In genomic region chr10:126904807-126905686, GRCh38 we compare ENCODE assay signal across 1 cellular context.
TF ChIP-seq lines count a peak whose summit lies in the region.

TSS of gene DOCK1 (plus strand) at chr10:126905428. CDS start at chr10:126905518, 90 bp downstream.

TF ChIP-seq in SK-N-SH, 30 proteins besides CTCF, POLR2A, EP300 and RAD21 (continued from another document):
- no peak for TF ChIP-seq SMC3 (IDR thresholded peaks at IDR 0.05; ENCODE audit: low read depth, low read length)
- no peak for TF ChIP-seq JUND (IDR thresholded peaks at IDR 0.05)
- TF ChIP-seq TEAD4 (IDR thresholded peaks at IDR 0.05; ENCODE audit: borderline replicate concordance, insufficient read depth): no peak
- TF ChIP-seq ZBTB33 (IDR thresholded peaks at IDR 0.05; ENCODE audit: borderline replicate concordance, low read depth): no peak
- no peak for TF ChIP-seq NRF1 (IDR thresholded peaks at IDR 0.05; ENCODE audit: low read depth, low read length)
- TF ChIP-seq RFX5 (IDR thresholded peaks at IDR 0.05; ENCODE audit: low read length): no peak
